In genomic region chr20:41138527-41139226, GRCh38 we compare ENCODE assay signal across 8 cellular contexts. TPM values are rescaled to one million over a fixed set of nuclear protein-coding genes. Genes with fewer than 3 reads are reported as not detected.
DNase-seq lines count a peak whose midpoint lies in the region; ATAC-seq and TF ChIP-seq lines count a peak whose summit lies in the region.

No MANE protein-coding gene starts in this region.

- H3K4me3 Mint-ChIP-seq in progenitor cell of endocrine pancreas (ENCODE audit: low read depth), result peak overlapping the region; percentile 85

- peak; percentile 50 for DNase-seq in activated T-cell treated with anti-CD3 and anti-CD28 coated beads, Interleukin-2, amount 50 U/mL, for 1 hour
- no peak for DNase-seq in activated T-cell treated with anti-CD3 and anti-CD28 coated beads for 4 hours
- peak; percentile 62 to 64 for DNase-seq in activated T-cell treated with anti-CD3 and anti-CD28 coated beads, Interleukin-2, amount 50 U/mL, for 48 hours
- peak in 1 of 2 donors; percentile 49 for DNase-seq in foreskin fibroblast
- no peak for DNase-seq in progenitor cell of endocrine pancreas (ENCODE audit: low spot score, unreplicated experiment)
- DNase-seq in cerebellar cortex (ENCODE audit: low spot score), result no peak

- H3K9me3 Mint-ChIP-seq in progenitor cell of endocrine pancreas (ENCODE audit: low read depth), result no peaks in the 10 kb centered on the region

- no peaks in the 10 kb centered on the region for H3K27me3 Mint-ChIP-seq in progenitor cell of endocrine pancreas

- H3K36me3 Mint-ChIP-seq in progenitor cell of endocrine pancreas (ENCODE audit: insufficient read depth), result peaks cover 6% of the 10 kb centered on the region

- no peak for TF ChIP-seq CTCF in foreskin fibroblast (IDR thresholded peaks at IDR 0.05; ENCODE audit: low read depth, low read length)
- TF ChIP-seq CTCF in progenitor cell of endocrine pancreas (IDR thresholded peaks at IDR 0.05; ENCODE audit: unreplicated experiment), result no peak

- H3K4me1 Mint-ChIP-seq in progenitor cell of endocrine pancreas (ENCODE audit: low read depth), result peaks cover 43% of the 10 kb centered on the region

- H3K4me3 ChIP-seq in foreskin fibroblast (ENCODE audit: low read depth in 1 of 2, low read length in 2 of 2), result peak overlapping the region; percentile 68 to 73

- H3K27ac Mint-ChIP-seq in progenitor cell of endocrine pancreas, result peak overlapping the region; percentile 93

- ATAC-seq in HG03378 (IDR thresholded peaks at IDR 0.05; ENCODE audit: unreplicated experiment), result no peak
- ATAC-seq in HG02840 (IDR thresholded peaks at IDR 0.05; ENCODE audit: low FRiP score, unreplicated experiment), result no peak

RNA-seq across cellular contexts. Expression of gene PLCG1, which starts 1.3 kb away (rescaled TPM):
- 391 and 395 TPM in 2 replicates for total RNA-seq in progenitor cell of endocrine pancreas

Comparison
In these comparisons a context has a peak if more than half of its experiments do, and no peak if none do; other contexts are left out.
1. DNase-seq: peak in activated T-cell treated with anti-CD3 and anti-CD28 coated beads, Interleukin-2, amount 50 U/mL, for 1 hour (single experiment) and activated T-cell treated with anti-CD3 and anti-CD28 coated beads, Interleukin-2, amount 50 U/mL, for 48 hours (2 of 2); none in activated T-cell treated with anti-CD3 and anti-CD28 coated beads for 4 hours (single experiment), progenitor cell of endocrine pancreas (single experiment) and cerebellar cortex (single experiment).